23 cellular contexts compared by ENCODE assay signal in the genomic region with DNA sequence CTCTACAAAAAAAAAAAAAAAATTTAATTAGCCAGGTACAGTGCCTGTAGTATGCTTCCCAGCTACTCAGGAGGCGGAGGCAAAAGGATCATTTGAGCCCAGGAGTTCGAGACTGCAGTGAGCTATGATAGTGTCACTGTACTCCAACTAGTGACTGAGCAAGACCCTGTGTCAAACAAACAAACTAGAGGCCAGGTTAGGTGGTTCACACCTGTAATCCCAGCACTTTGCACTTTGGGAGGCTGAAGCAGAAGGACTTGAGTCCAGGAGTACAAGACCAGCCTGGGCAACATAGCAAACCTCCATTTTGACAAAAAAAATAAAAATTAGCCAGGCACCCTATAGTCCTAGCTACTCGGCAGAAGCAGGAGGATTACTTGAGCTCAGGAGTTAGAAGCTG. TPM values are rescaled to one million over a fixed set of nuclear protein-coding genes. Genes with fewer than 3 reads are reported as not detected.
DNase-seq lines count a peak whose midpoint lies in the region; ATAC-seq and TF ChIP-seq lines count a peak whose summit lies in the region.
"Had no signal": no experiment of that assay in that cellular context is flagged by ENCODE, and none has a peak within 500 bp of the region (broad histone marks: within the 10 kb centered on the region; RNA-seq: fewer than 3 reads in every experiment).

No MANE protein-coding gene starts in this region.

- H3K4me1 ChIP-seq in endodermal cell (ENCODE audit: control insufficient read depth, insufficient read depth, low read length) (peaks cover 6% of the 10 kb centered on the region), liver (ENCODE audit: control insufficient read depth in 4 of 4, insufficient read depth in 4 of 4, low read length in 3 of 4) (peaks cover 0 to 33% (median 21%) of the 10 kb centered on the region in 4 donors)
- H3K4me1 ChIP-seq: Caco-2, HAP-1 had no signal

- H3K36me3 ChIP-seq in endodermal cell (ENCODE audit: control insufficient read depth, insufficient read depth, low read length) (peaks cover 5% of the 10 kb centered on the region), liver (ENCODE audit: control insufficient read depth in 4 of 4, insufficient read depth in 3 of 4, low read depth in 1 of 4, low read length in 3 of 4) (peaks cover 0 to 2% (median 0%) of the 10 kb centered on the region in 4 donors)
- H3K36me3 ChIP-seq: BE2C, HAP-1 had no signal

- H3K9me3 ChIP-seq in endodermal cell (ENCODE audit: control insufficient read depth, low read length): no peaks in the 10 kb centered on the region
- no peaks in the 10 kb centered on the region for H3K9me3 ChIP-seq in liver (ENCODE audit: control insufficient read depth in 4 of 4, low read length in 3 of 4)
- H3K9me3 ChIP-seq: BE2C, Caco-2, HAP-1, SK-N-SH had no signal

- WGBS in endodermal cell (ENCODE audit: insufficient coverage in 1 of 2, insufficient read length in 1 of 2), 2 experiments: 83 to 94% methylated on average over 3 of the region's 3 CpGs
- 76% methylated on average over 3 of the region's 3 CpGs for WGBS in liver

- TF ChIP-seq CTCF in natural killer cell (IDR thresholded peaks at IDR 0.05) (no peak), endodermal cell (conservative IDR thresholded peaks at IDR 0.05) (no peak), liver (IDR thresholded peaks at IDR 0.05; ENCODE audit: low read depth, low read length, missing input control) (no peak)

- H3K27me3 Mint-ChIP-seq in natural killer cell (ENCODE audit: low read depth in 2 of 2) (no peaks in the 10 kb centered on the region), endodermal cell (ENCODE audit: insufficient read depth) (no peaks in the 10 kb centered on the region)
- no peaks in the 10 kb centered on the region for H3K27me3 Mint-ChIP-seq in natural killer cell treated with Interleukin-12 subunit alpha and Interleukin-12 subunit beta and Interleukin-15 and Interleukin-18, amount 100 ng/mL, for 72 hours
- H3K27me3 Mint-ChIP-seq: CD4-positive, alpha-beta memory T cell had no signal

- H3K27ac Mint-ChIP-seq in natural killer cell (peak overlapping the region; percentile 6 to 31), endodermal cell (peak overlapping the region; percentile 52)
- H3K27ac Mint-ChIP-seq in natural killer cell treated with Interleukin-12 subunit alpha and Interleukin-12 subunit beta and Interleukin-15 and Interleukin-18, amount 100 ng/mL, for 72 hours: no peak overlapping the region

- ATAC-seq in natural killer cell: no peak
- ATAC-seq in natural killer cell treated with Interleukin-12 subunit alpha and Interleukin-12 subunit beta and Interleukin-15 and Interleukin-18, amount 100 ng/mL, for 72 hours: no peak
- no peak for ATAC-seq in HG03378 (IDR thresholded peaks at IDR 0.05; ENCODE audit: unreplicated experiment)
- no peak for ATAC-seq in GM19397 (IDR thresholded peaks at IDR 0.05; ENCODE audit: unreplicated experiment)

- H3K9ac ChIP-seq in endodermal cell (ENCODE audit: extremely low read depth, low read length, poor library complexity, severe bottlenecking) (no peak overlapping the region), liver (ENCODE audit: low read depth in 1 of 2, low read length in 2 of 2) (no peak overlapping the region)
- H3K9ac ChIP-seq: SK-N-SH had no signal

- no peaks in the 10 kb centered on the region for H3K27me3 ChIP-seq in endodermal cell (ENCODE audit: control insufficient read depth, insufficient read depth, low read length, poor library complexity, severe bottlenecking)
- no peaks in the 10 kb centered on the region for H3K27me3 ChIP-seq in liver (ENCODE audit: control insufficient read depth in 4 of 4, insufficient read depth in 4 of 4, low read length in 3 of 4)
- H3K27me3 ChIP-seq: BE2C had no signal

- intact Hi-C loops in natural killer cell (cut with micrococcal nuclease): no loop called here

- H3K9me3 Mint-ChIP-seq in natural killer cell (no peaks in the 10 kb centered on the region), endodermal cell (no peaks in the 10 kb centered on the region)
- no peaks in the 10 kb centered on the region for H3K9me3 Mint-ChIP-seq in natural killer cell treated with Interleukin-12 subunit alpha and Interleukin-12 subunit beta and Interleukin-15 and Interleukin-18, amount 100 ng/mL, for 72 hours
- H3K9me3 Mint-ChIP-seq: CD4-positive, alpha-beta memory T cell; GM23338 had no signal

- no peaks in the 10 kb centered on the region for H3K36me3 Mint-ChIP-seq in natural killer cell
- H3K36me3 Mint-ChIP-seq in natural killer cell treated with Interleukin-12 subunit alpha and Interleukin-12 subunit beta and Interleukin-15 and Interleukin-18, amount 100 ng/mL, for 72 hours: peaks cover 6% of the 10 kb centered on the region
- H3K36me3 Mint-ChIP-seq in endodermal cell (ENCODE audit: low read depth): peaks cover 5% of the 10 kb centered on the region

- H3K4me1 Mint-ChIP-seq in natural killer cell: peaks cover 52 to 59% of the 10 kb centered on the region in 2 donors
- peaks cover 49 to 56% of the 10 kb centered on the region in 2 donors for H3K4me1 Mint-ChIP-seq in natural killer cell treated with Interleukin-12 subunit alpha and Interleukin-12 subunit beta and Interleukin-15 and Interleukin-18, amount 100 ng/mL, for 72 hours (ENCODE audit: low read depth in 2 of 2)
- H3K4me1 Mint-ChIP-seq in endodermal cell: peaks cover 21% of the 10 kb centered on the region

- H3K4me3 Mint-ChIP-seq in natural killer cell (no peak overlapping the region), endodermal cell (no peak overlapping the region)
- H3K4me3 Mint-ChIP-seq in natural killer cell treated with Interleukin-12 subunit alpha and Interleukin-12 subunit beta and Interleukin-15 and Interleukin-18, amount 100 ng/mL, for 72 hours: no peak overlapping the region
- H3K4me3 Mint-ChIP-seq: GM23338 had no signal

- no peak overlapping the region for H3K4me3 ChIP-seq in endodermal cell (ENCODE audit: low read length)
- no peak overlapping the region for H3K4me3 ChIP-seq in liver (ENCODE audit: low read depth in 1 of 3, low read length in 3 of 3)
- H3K4me3 ChIP-seq: GM23338, HAP-1 had no signal

- DNase-seq in natural killer cell (no peak), endodermal cell (no peak)
- no peak for DNase-seq in natural killer cell treated with Interleukin-12 subunit alpha and Interleukin-12 subunit beta and Interleukin-15 and Interleukin-18, amount 100 ng/mL, for 72 hours (ENCODE audit: low spot score)
- no peak for DNase-seq in stimulated activated naive CD4-positive, alpha-beta T cell treated with Interleukin-2 at 50 U/mL for 16 hours (lab: John Stamatoyannopoulos, UW)
- DNase-seq: BE2C; Caco-2; CD4-positive, alpha-beta memory T cell; DMS 273 treated with DMSO at 0.1 percent for 48 hours; DMS79 treated with DMSO at 0.1 percent for 48 hours; KG1; NCI-H1105; NCI-H146; NCI-H2029; NCI-H226; NCI-H510A treated with DMSO at 0.1 percent for 48 hours; NCI-H748 treated with DMSO at 0.1 percent for 48 hours; SIG-M5; SK-N-SH had no signal

- no peak for TF ChIP-seq RAD21 in liver (IDR thresholded peaks at IDR 0.05)

- H3K27ac ChIP-seq in endodermal cell (ENCODE audit: low read depth, low read length) (no peak overlapping the region), liver (ENCODE audit: low read depth in 1 of 2, low read length in 2 of 2) (no peak overlapping the region)

TF ChIP-seq in liver, 16 proteins besides CTCF, POLR2A, EP300 and RAD21:
- TF ChIP-seq HNF4A (conservative IDR thresholded peaks at IDR 0.05) (peak; percentile 45 to 79), HNF4G (IDR thresholded peaks at IDR 0.05) (peak; percentile 12), GABPA (IDR thresholded peaks at IDR 0.05 in 1 of 2, conservative IDR thresholded peaks at IDR 0.05 in 1 of 2) (no peak)

RNA-seq across cellular contexts. Expression of gene HDLBP, which starts 13.4 kb away (rescaled TPM):
- total RNA-seq in natural killer cell (100 to 1,000 TPM; 170 to 200 (median 177) TPM), endodermal cell (100 to 1,000 TPM; 344 to 374 TPM), liver (100 to 1,000 TPM; 259 to 580 TPM)
- 100 to 1,000 TPM; 295 to 479 TPM for total RNA-seq in natural killer cell treated with Interleukin-12 subunit alpha and Interleukin-12 subunit beta and Interleukin-15 and Interleukin-18, amount 100 ng/mL, for 72 hours
- polyA plus RNA-seq in endodermal cell (2013, experiment 1 of 2): 216 TPM
- polyA plus RNA-seq in endodermal cell (2013, experiment 2 of 2): 217 TPM
- polyA plus RNA-seq in liver: 100 to 1,000 TPM; 219 to 257 TPM

RNA-seq across cellular contexts. Expression of gene SEPTIN2, which starts 13.6 kb away (rescaled TPM):
- total RNA-seq in natural killer cell (100 to 1,000 TPM; 275 to 315 (median 275) TPM), endodermal cell (100 to 1,000 TPM; 365 to 380 TPM), liver (100 to 1,000 TPM; 119 to 147 TPM)
- 100 to 1,000 TPM; 246 to 264 TPM for total RNA-seq in natural killer cell treated with Interleukin-12 subunit alpha and Interleukin-12 subunit beta and Interleukin-15 and Interleukin-18, amount 100 ng/mL, for 72 hours
- polyA plus RNA-seq in endodermal cell (2013, experiment 1 of 2): 409 TPM
- 399 TPM for polyA plus RNA-seq in endodermal cell (2013, experiment 2 of 2)
- 10 to 100 TPM; 63.7 to 75.1 TPM for polyA plus RNA-seq in liver

RNA-seq across cellular contexts. Expression of gene FARP2, which starts 54.0 kb away (rescaled TPM):
- total RNA-seq in natural killer cell: 10 to 100 TPM; 26.8 to 40.6 (median 31.6) TPM
- total RNA-seq in natural killer cell treated with Interleukin-12 subunit alpha and Interleukin-12 subunit beta and Interleukin-15 and Interleukin-18, amount 100 ng/mL, for 72 hours: 10 to 100 TPM; 49.2 to 77.3 TPM
- total RNA-seq in endodermal cell: 10 to 100 TPM; 36.4 to 51.4 TPM
- 31.1 TPM for polyA plus RNA-seq in endodermal cell (2013, experiment 1 of 2)
- polyA plus RNA-seq in endodermal cell (2013, experiment 2 of 2): 31.1 TPM
- 10 to 100 TPM; 17.8 to 30.9 TPM for total RNA-seq in liver
- 10 to 100 TPM in 1 of 2 donors, 1 to 10 TPM in 1; 5.8 to 10.7 TPM for polyA plus RNA-seq in liver

Comparison
In these comparisons a context has a peak if more than half of its experiments do, and no peak if none do; other contexts are left out.
1. H3K27ac Mint-ChIP-seq: peak in natural killer cell (2 of 2) and endodermal cell (single experiment); none in natural killer cell treated with Interleukin-12 subunit alpha and Interleukin-12 subunit beta and Interleukin-15 and Interleukin-18, amount 100 ng/mL, for 72 hours (0 of 2).